8 cellular contexts compared by ENCODE assay signal in the genomic region with DNA sequence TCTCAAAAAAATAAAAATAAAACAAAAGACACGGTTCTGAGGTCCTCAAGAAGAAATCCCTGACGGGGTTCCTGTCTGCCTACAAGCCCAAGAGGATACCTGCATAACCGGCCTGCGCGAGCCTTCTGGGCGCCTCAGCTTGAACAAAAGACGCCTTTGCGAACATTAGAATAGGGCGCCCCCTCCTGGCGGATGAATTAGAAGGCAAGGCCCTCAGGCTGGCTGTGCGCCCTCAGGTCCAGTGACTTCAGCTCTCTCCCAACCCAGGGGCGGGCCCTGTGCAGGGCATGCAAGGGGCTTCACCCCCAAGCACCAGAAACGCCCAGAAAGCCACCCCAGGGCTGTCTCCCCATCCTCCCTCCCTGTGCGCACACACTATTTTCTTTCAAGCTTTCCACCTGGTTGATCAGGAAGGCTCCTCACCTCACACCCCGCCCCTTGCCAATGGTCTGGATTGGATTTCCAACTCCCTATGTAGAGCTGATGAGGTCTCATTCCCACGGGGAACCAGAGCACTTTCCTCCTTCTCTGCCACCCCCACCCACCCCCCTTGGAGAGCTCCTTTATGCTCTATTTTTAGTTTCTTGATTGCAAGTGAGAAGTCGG.
DNase-seq lines count a peak whose midpoint lies in the region; ATAC-seq and TF ChIP-seq lines count a peak whose summit lies in the region.

No MANE protein-coding gene starts in this region.

- peaks cover 37 to 42% of the 10 kb centered on the region in 2 donors for H3K27me3 Mint-ChIP-seq in natural killer cell treated with Interleukin-12 subunit alpha and Interleukin-12 subunit beta and Interleukin-15 and Interleukin-18, amount 100 ng/mL, for 72 hours

- no peaks in the 10 kb centered on the region for H3K4me1 ChIP-seq in lower lobe of right lung
- peaks cover 0 to 12% (median 4%) of the 10 kb centered on the region in 4 donors for H3K4me1 ChIP-seq in stomach

- TF ChIP-seq CTCF in coronary artery (IDR thresholded peaks at IDR 0.05) (no peak), lower lobe of right lung (IDR thresholded peaks at IDR 0.05) (peak; percentile 67), stomach (IDR thresholded peaks at IDR 0.05) (peak in 4 of 7 experiments; percentile 22 to 47 (median 32))

- H3K9me3 Mint-ChIP-seq in natural killer cell treated with Interleukin-12 subunit alpha and Interleukin-12 subunit beta and Interleukin-15 and Interleukin-18, amount 100 ng/mL, for 72 hours = no peaks in the 10 kb centered on the region

- DNase-seq in DMS 273 (lab: John Stamatoyannopoulos, UW; ENCODE audit: unreplicated experiment) = peak; percentile 84
- DNase-seq in DMS 273 treated with DMSO at 0.1 percent for 48 hours (lab: John Stamatoyannopoulos, UW) = no peak
- DNase-seq in M059J (ENCODE audit: low read depth) = peak; percentile 42
- DNase-seq in SK-N-DZ (ENCODE audit: low spot score) = peak; percentile 18
- DNase-seq in coronary artery (ENCODE audit: low spot score) = peak; percentile 31
- peak; percentile 86 for DNase-seq in lower lobe of right lung
- peak; percentile 76 for DNase-seq in stomach
- no peak for DNase-seq in natural killer cell treated with Interleukin-12 subunit alpha and Interleukin-12 subunit beta and Interleukin-15 and Interleukin-18, amount 100 ng/mL, for 72 hours (ENCODE audit: low spot score)

- H3K4me1 Mint-ChIP-seq in natural killer cell treated with Interleukin-12 subunit alpha and Interleukin-12 subunit beta and Interleukin-15 and Interleukin-18, amount 100 ng/mL, for 72 hours (ENCODE audit: low read depth in 2 of 2) = no peaks in the 10 kb centered on the region

- H3K4me3 ChIP-seq in coronary artery (no peak overlapping the region), lower lobe of right lung (no peak overlapping the region), stomach (no peak overlapping the region)

- no peak for TF ChIP-seq POLR2A in stomach (IDR thresholded peaks at IDR 0.05)

- TF ChIP-seq EP300 in stomach (IDR thresholded peaks at IDR 0.05) = no peak

- no peak overlapping the region for H3K4me3 Mint-ChIP-seq in natural killer cell treated with Interleukin-12 subunit alpha and Interleukin-12 subunit beta and Interleukin-15 and Interleukin-18, amount 100 ng/mL, for 72 hours

- H3K9me3 ChIP-seq in lower lobe of right lung (no peaks in the 10 kb centered on the region), stomach (no peaks in the 10 kb centered on the region)

- H3K27me3 ChIP-seq in lower lobe of right lung (ENCODE audit: low read depth) = peaks cover 25% of the 10 kb centered on the region
- peaks cover 8 to 66% (median 43%) of the 10 kb centered on the region in 3 donors for H3K27me3 ChIP-seq in stomach

- ATAC-seq in lower lobe of right lung = peak; percentile 69 to 79
- ATAC-seq in natural killer cell treated with Interleukin-12 subunit alpha and Interleukin-12 subunit beta and Interleukin-15 and Interleukin-18, amount 100 ng/mL, for 72 hours = no peak

- 20 to 30% (median 22%) methylated on average over 14 to 17 of the region's 17 CpGs for WGBS in stomach, 5 donors

- no peaks in the 10 kb centered on the region for H3K36me3 ChIP-seq in lower lobe of right lung
- H3K36me3 ChIP-seq in stomach = no peaks in the 10 kb centered on the region

- H3K27ac ChIP-seq in coronary artery (no peak overlapping the region), lower lobe of right lung (no peak overlapping the region), stomach (no peak overlapping the region)

- no peak overlapping the region for H3K27ac Mint-ChIP-seq in natural killer cell treated with Interleukin-12 subunit alpha and Interleukin-12 subunit beta and Interleukin-15 and Interleukin-18, amount 100 ng/mL, for 72 hours

- H3K36me3 Mint-ChIP-seq in natural killer cell treated with Interleukin-12 subunit alpha and Interleukin-12 subunit beta and Interleukin-15 and Interleukin-18, amount 100 ng/mL, for 72 hours = no peaks in the 10 kb centered on the region

- intact Hi-C loops in lower lobe of right lung (cut with DNase I) = no loop called here
- intact Hi-C loops in stomach (cut with DNase I; ENCODE audit: low total_unique reads) = no loop called here

Comparison
In these comparisons a context has a peak if more than half of its experiments do, and no peak if none do; other contexts are left out.
1. DNase-seq: peak in DMS 273 (single experiment), M059J (single experiment), SK-N-DZ (single experiment), coronary artery (single experiment), lower lobe of right lung (single experiment) and stomach (single experiment); none in DMS 273 treated with DMSO at 0.1 percent for 48 hours (single experiment) and natural killer cell treated with Interleukin-12 subunit alpha and Interleukin-12 subunit beta and Interleukin-15 and Interleukin-18, amount 100 ng/mL, for 72 hours (single experiment).
2. ATAC-seq: peak in lower lobe of right lung (2 of 2); none in natural killer cell treated with Interleukin-12 subunit alpha and Interleukin-12 subunit beta and Interleukin-15 and Interleukin-18, amount 100 ng/mL, for 72 hours (0 of 2).